In genomic region chr6:32111424-32112066, GRCh38 we compare ENCODE assay signal across 16 cellular contexts. TPM values are rescaled to one million over a fixed set of nuclear protein-coding genes. Genes with fewer than 3 reads are reported as not detected.
DNase-seq lines count a peak whose midpoint lies in the region; ATAC-seq and TF ChIP-seq lines count a peak whose summit lies in the region.
"Had no signal": no experiment of that assay in that cellular context is flagged by ENCODE, and none has a peak within 500 bp of the region (broad histone marks: within the 10 kb centered on the region; RNA-seq: fewer than 3 reads in every experiment).

No MANE protein-coding gene starts in this region.

- peaks cover 9 to 16% of the 10 kb centered on the region in 2 donors for H3K4me1 ChIP-seq in esophagus (ENCODE audit: control insufficient read depth in 2 of 2, insufficient read depth in 2 of 2, low read length in 1 of 2)
- peaks cover 38 to 80% of the 10 kb centered on the region in 2 donors for H3K4me1 ChIP-seq in thoracic aorta (ENCODE audit: control insufficient read depth in 1 of 2, low read depth in 2 of 2)
- peaks cover 5% of the 10 kb centered on the region for H3K4me1 ChIP-seq in smooth muscle cell (ENCODE audit: low read depth)

- H3K36me3 ChIP-seq in esophagus (ENCODE audit: control insufficient read depth in 2 of 2, insufficient read depth in 2 of 2, low read length in 1 of 2) = peaks cover 11 to 19% of the 10 kb centered on the region in 2 donors
- H3K36me3 ChIP-seq in thoracic aorta = peaks cover 11% of the 10 kb centered on the region
- no peaks in the 10 kb centered on the region for H3K36me3 ChIP-seq in smooth muscle cell (ENCODE audit: low read depth)

- no peak overlapping the region for H2AFZ ChIP-seq in smooth muscle cell (ENCODE audit: low read depth)

- H3K4me3 Mint-ChIP-seq in T-helper 17 cell (no peak overlapping the region), naive B cell (no peak overlapping the region)
- H3K4me3 Mint-ChIP-seq: IgD-negative memory B cell, T-cell, WTC11 had no signal

- H3K27me3 ChIP-seq in esophagus (ENCODE audit: control insufficient read depth in 1 of 2, insufficient read depth in 2 of 2, low read length in 2 of 2) (no peaks in the 10 kb centered on the region), thoracic aorta (replicated peaks; ENCODE audit: insufficient read depth) (no peaks in the 10 kb centered on the region), smooth muscle cell (ENCODE audit: low read depth) (peaks cover 12% of the 10 kb centered on the region)

- DNase-seq in T-helper 17 cell = no peak
- no peak for DNase-seq in naive B cell
- no peak for DNase-seq in thoracic aorta (ENCODE audit: low spot score)
- DNase-seq in GM10248 (ENCODE audit: extremely low spot score) = no peak
- DNase-seq in smooth muscle cell (lab: John Stamatoyannopoulos, UW; ENCODE audit: unreplicated experiment) = no peak
- DNase-seq: activated gamma-delta T cell; MV-4-11; NCI-H774; small intestine; stimulated activated naive CD8-positive, alpha-beta T cell treated with anti-CD3 and anti-CD28 coated beads, Interleukin-15, Interleukin-2, amounts not matched to agents 100 U/mL and 50 U/mL, for 24 hours; T-cell had no signal

- H3K4me3 ChIP-seq in esophagus (ENCODE audit: low read depth in 1 of 2, low read length in 2 of 2) = no peak overlapping the region
- H3K4me3 ChIP-seq in thoracic aorta = no peak overlapping the region
- H3K4me3 ChIP-seq in smooth muscle cell = no peak overlapping the region

- H3F3A ChIP-seq in smooth muscle cell (ENCODE audit: low read depth) = peaks cover 7% of the 10 kb centered on the region

- peaks cover 32% of the 10 kb centered on the region for H3K4me1 Mint-ChIP-seq in T-helper 17 cell
- peaks cover 28 to 52% (median 52%) of the 10 kb centered on the region in 3 donors for H3K4me1 Mint-ChIP-seq in naive B cell

- H3K4me2 ChIP-seq in smooth muscle cell = no peak overlapping the region

- no peak for ATAC-seq in T-helper 17 cell
- no peak for ATAC-seq in naive B cell (ENCODE audit: low read depth in 2 of 2)
- no peak for ATAC-seq in thoracic aorta (ENCODE audit: insufficient number of reproducible peaks, low FRiP score, low read depth)
- ATAC-seq in GM18873 (IDR thresholded peaks at IDR 0.05; ENCODE audit: low FRiP score, unreplicated experiment) = no peak
- ATAC-seq: stimulated activated naive CD8-positive, alpha-beta T cell treated with anti-CD3 and anti-CD28 coated beads, Interleukin-15, Interleukin-2, amounts not matched to agents 100 U/mL and 50 U/mL, for 24 hours; T-cell; WTC11 had no signal

- H3K36me3 Mint-ChIP-seq in T-helper 17 cell (ENCODE audit: low read depth) = peaks cover 4% of the 10 kb centered on the region
- peaks cover 0 to 20% of the 10 kb centered on the region in 2 donors for H3K36me3 Mint-ChIP-seq in naive B cell

- peaks cover 25% of the 10 kb centered on the region for H3K27me3 Mint-ChIP-seq in T-helper 17 cell
- H3K27me3 Mint-ChIP-seq in naive B cell = peaks cover 8 to 27% (median 26%) of the 10 kb centered on the region in 3 donors

- H3K27ac ChIP-seq in esophagus (ENCODE audit: low read depth in 2 of 2, low read length in 1 of 2) (peak overlapping the region; percentile 3 to 8), thoracic aorta (peak overlapping the region; percentile 48 to 84), smooth muscle cell (ENCODE audit: low read depth) (no peak overlapping the region)
- H3K27ac ChIP-seq: neutrophil had no signal

- H4K20me1 ChIP-seq in smooth muscle cell (ENCODE audit: low read depth) = no peaks in the 10 kb centered on the region

- POLR2A ChIA-PET in GM10248 (lab: Yijun Ruan, JAX) = no interaction called here

- H3K9me3 ChIP-seq in T-helper 17 cell (ENCODE audit: control insufficient read depth, low read length, poor library complexity, severe bottlenecking) (no peaks in the 10 kb centered on the region), esophagus (ENCODE audit: control insufficient read depth in 2 of 2, insufficient read depth in 1 of 2, low read depth in 1 of 2, low read length in 1 of 2) (no peaks in the 10 kb centered on the region), thoracic aorta (no peaks in the 10 kb centered on the region), smooth muscle cell (replicated peaks; ENCODE audit: low read depth) (no peaks in the 10 kb centered on the region)
- H3K9me3 ChIP-seq: neutrophil had no signal

- no peak for TF ChIP-seq CTCF in thoracic aorta (IDR thresholded peaks at IDR 0.05)
- TF ChIP-seq CTCF in GM10248 (IDR thresholded peaks at IDR 0.05; ENCODE audit: control extremely low read depth, extremely low read depth, low read depth, missing control alignments) = no peak
- TF ChIP-seq CTCF in smooth muscle cell (IDR thresholded peaks at IDR 0.05; ENCODE audit: borderline replicate concordance, insufficient read depth, poor library complexity, severe bottlenecking) = no peak

- no peaks in the 10 kb centered on the region for H3K9me3 Mint-ChIP-seq in naive B cell
- H3K9me3 Mint-ChIP-seq: IgD-negative memory B cell, T-cell, WTC11 had no signal

- H3K79me2 ChIP-seq in smooth muscle cell (ENCODE audit: low read depth) = no peaks in the 10 kb centered on the region

- peak overlapping the region; percentile 65 for H3K27ac Mint-ChIP-seq in T-helper 17 cell
- peak overlapping the region in 4 of 6 donors; percentile 46 to 87 (median 58) for H3K27ac Mint-ChIP-seq in naive B cell
- H3K27ac Mint-ChIP-seq: WTC11 had no signal

- 53 to 65% methylated on average over 7 of the region's 7 CpGs for WGBS in esophagus, 2 donors
- 80% methylated on average over 7 of the region's 7 CpGs for whole genome bisulfite sequencing in smooth muscle cell (ENCODE audit: low lambda C conversion rate)

- H3K9ac ChIP-seq in smooth muscle cell (ENCODE audit: low read depth) = no peak overlapping the region

- CTCF ChIA-PET in GM10248 (lab: Yijun Ruan, JAX) = interaction anchor here (0.7 to 1.2 kb wide), 3 partner anchors 7 to 31 kb away, joined by 3 to 4 read pairs (median 3); no protein-coding TSS in a partner anchor

RNA-seq across cellular contexts. Expression of gene TNXB, which starts 2.4 kb away (rescaled TPM):
- total RNA-seq in T-helper 17 cell (10 to 100 TPM in 1 of 2 donors, 1 to 10 TPM in 1; 7.3 to 11.4 TPM), thoracic aorta (100 to 1,000 TPM; 194 to 210 TPM), smooth muscle cell (1.1 and 1.8 TPM in 2 replicates)
- polyA plus RNA-seq in esophagus (10 to 100 TPM; 14.8 to 15.5 TPM), naive B cell (ENCODE audit: low read depth in 6 of 6) (under 1 TPM in 2 of 6 donors, not detected in 4; 0.23 to 0.44 TPM), smooth muscle cell (1.1 and 4.3 TPM in 2 replicates)

RNA-seq across cellular contexts. Expression of gene ATF6B, which starts 16.5 kb away (rescaled TPM):
- total RNA-seq in T-helper 17 cell (100 to 1,000 TPM; 107 to 117 TPM), thoracic aorta (10 to 100 TPM; 38.2 to 60.9 TPM), smooth muscle cell (22.2 and 23.0 TPM in 2 replicates)
- polyA plus RNA-seq in esophagus (10 to 100 TPM; 47.5 to 60.2 TPM), naive B cell (ENCODE audit: low read depth in 6 of 6) (10 to 100 TPM; 25.7 to 35.0 (median 32.4) TPM), smooth muscle cell (22.5 and 39.8 TPM in 2 replicates)

RNA-seq across cellular contexts. Expression of gene FKBPL, which starts 18.5 kb away (rescaled TPM):
- 1 to 10 TPM; 1.5 to 1.6 TPM for total RNA-seq in T-helper 17 cell
- polyA plus RNA-seq in esophagus = 10 to 100 TPM in 1 of 2 donors, 1 to 10 TPM in 1; 8.1 to 13.7 TPM
- polyA plus RNA-seq in naive B cell (ENCODE audit: low read depth in 6 of 6) = 1 to 10 TPM in 5 of 6 donors, not detected in 1; 1.0 to 3.4 (median 1.6) TPM
- 1 to 10 TPM in 1 of 2 donors, under 1 TPM in 1; 0.41 to 3.2 TPM for total RNA-seq in thoracic aorta
- total RNA-seq in smooth muscle cell = 5.3 and 6.5 TPM in 2 replicates
- 5.4 and 7.7 TPM in 2 replicates for polyA plus RNA-seq in smooth muscle cell

RNA-seq across cellular contexts. Expression of gene PRRT1, which starts 40.2 kb away (rescaled TPM):
- total RNA-seq in T-helper 17 cell = under 1 TPM; 0.35 to 0.50 TPM
- polyA plus RNA-seq in esophagus = 1 to 10 TPM; 1.8 to 2.3 TPM
- not detected for polyA plus RNA-seq in naive B cell (ENCODE audit: low read depth in 6 of 6)
- 1 to 10 TPM; 3.8 to 6.8 TPM for total RNA-seq in thoracic aorta
- 0.94 TPM in 1 of 2 replicates, not detected in the other for total RNA-seq in smooth muscle cell
- polyA plus RNA-seq in smooth muscle cell = 1.4 and 3.3 TPM in 2 replicates
- polyA plus RNA-seq: IgD-negative memory B cell had no signal

RNA-seq across cellular contexts. Expression of gene PPT2, which starts 42.4 kb away (rescaled TPM):
- total RNA-seq in T-helper 17 cell (1 to 10 TPM; 8.1 to 9.2 TPM), thoracic aorta (10 to 100 TPM; 21.8 to 42.0 TPM), smooth muscle cell (13.3 and 17.5 TPM in 2 replicates)
- polyA plus RNA-seq in esophagus (10 to 100 TPM; 20.7 to 21.6 TPM), naive B cell (ENCODE audit: low read depth in 6 of 6) (1 to 10 TPM in 4 of 6 donors, under 1 TPM in 1, not detected in 1; 0.96 to 3.0 (median 2.0) TPM), smooth muscle cell (15.7 and 17.8 TPM in 2 replicates)

Comparison
In these comparisons a context has a peak if more than half of its experiments do, and no peak if none do; other contexts are left out.
1. RNA of gene TNXB, which starts 2.4 kb away (total RNA-seq): 194 to 210 TPM in thoracic aorta; 7.3 to 11.4 TPM in T-helper 17 cell and 1.1 to 1.8 TPM in smooth muscle cell; every median in the first group is over 10 times any median in the second.